ENCODE assay signal across 1 cellular context in the genomic region with DNA sequence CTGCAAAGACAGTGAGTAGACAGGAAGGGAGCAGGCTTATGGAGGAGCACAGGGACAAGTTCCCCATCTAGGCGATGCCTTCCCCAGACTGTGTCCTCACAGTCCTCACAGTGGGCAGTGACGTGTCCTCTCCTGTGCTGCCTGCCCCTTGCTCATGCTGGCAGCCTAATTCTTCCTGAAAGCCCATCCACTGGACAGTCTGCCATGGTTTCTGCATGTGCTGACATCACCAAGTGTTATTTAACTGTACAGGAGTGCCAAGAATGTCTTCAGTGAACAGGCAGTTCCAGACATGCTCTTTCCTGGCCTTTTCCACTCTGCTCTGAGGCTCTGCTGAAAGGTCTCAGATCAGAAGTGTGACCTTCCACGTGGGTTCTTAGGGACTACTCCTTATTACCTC.
TF ChIP-seq lines count a peak whose summit lies in the region.

No MANE protein-coding gene starts in this region.

TF ChIP-seq in IMR-90, 13 proteins besides CTCF, POLR2A, EP300 and RAD21:
- no peak for TF ChIP-seq FOS (IDR thresholded peaks at IDR 0.05; ENCODE audit: low read depth, low read length)
- TF ChIP-seq ELK1 (IDR thresholded peaks at IDR 0.05; ENCODE audit: borderline replicate concordance, low read depth, low read length): no peak
- TF ChIP-seq MAFK (IDR thresholded peaks at IDR 0.05; ENCODE audit: low read depth, low read length): no peak
- TF ChIP-seq CEBPB (IDR thresholded peaks at IDR 0.05; ENCODE audit: low read depth, low read length): no peak
- TF ChIP-seq, protein P1, sequence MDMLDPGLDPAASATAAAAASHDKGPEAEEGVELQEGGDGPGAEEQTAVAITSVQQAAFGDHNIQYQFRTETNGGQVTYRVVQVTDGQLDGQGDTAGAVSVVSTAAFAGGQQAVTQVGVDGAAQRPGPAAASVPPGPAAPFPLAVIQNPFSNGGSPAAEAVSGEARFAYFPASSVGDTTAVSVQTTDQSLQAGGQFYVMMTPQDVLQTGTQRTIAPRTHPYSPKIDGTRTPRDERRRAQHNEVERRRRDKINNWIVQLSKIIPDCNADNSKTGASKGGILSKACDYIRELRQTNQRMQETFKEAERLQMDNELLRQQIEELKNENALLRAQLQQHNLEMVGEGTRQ (IDR thresholded peaks at IDR 0.05; ENCODE audit: low read depth, low read length): no peak
- TF ChIP-seq CHD1 (IDR thresholded peaks at IDR 0.05; ENCODE audit: low read depth, low read length): no peak
- TF ChIP-seq SMC3 (IDR thresholded peaks at IDR 0.05; ENCODE audit: low read depth, low read length): no peak
- TF ChIP-seq RCOR1 (IDR thresholded peaks at IDR 0.05; ENCODE audit: insufficient replicate concordance, low read length): no peak
- TF ChIP-seq NFE2L2 (IDR thresholded peaks at IDR 0.05; ENCODE audit: low read depth, low read length): no peak
- no peak for TF ChIP-seq BHLHE40 (IDR thresholded peaks at IDR 0.05; ENCODE audit: low read depth, low read length)
- no peak for TF ChIP-seq MAZ (IDR thresholded peaks at IDR 0.05; ENCODE audit: borderline replicate concordance, low read depth, low read length)
- TF ChIP-seq RFX5 (IDR thresholded peaks at IDR 0.05; ENCODE audit: low read depth, low read length): no peak
- TF ChIP-seq MXI1 (IDR thresholded peaks at IDR 0.05; ENCODE audit: borderline replicate concordance, low read depth, low read length): no peak
